In the genomic region with DNA sequence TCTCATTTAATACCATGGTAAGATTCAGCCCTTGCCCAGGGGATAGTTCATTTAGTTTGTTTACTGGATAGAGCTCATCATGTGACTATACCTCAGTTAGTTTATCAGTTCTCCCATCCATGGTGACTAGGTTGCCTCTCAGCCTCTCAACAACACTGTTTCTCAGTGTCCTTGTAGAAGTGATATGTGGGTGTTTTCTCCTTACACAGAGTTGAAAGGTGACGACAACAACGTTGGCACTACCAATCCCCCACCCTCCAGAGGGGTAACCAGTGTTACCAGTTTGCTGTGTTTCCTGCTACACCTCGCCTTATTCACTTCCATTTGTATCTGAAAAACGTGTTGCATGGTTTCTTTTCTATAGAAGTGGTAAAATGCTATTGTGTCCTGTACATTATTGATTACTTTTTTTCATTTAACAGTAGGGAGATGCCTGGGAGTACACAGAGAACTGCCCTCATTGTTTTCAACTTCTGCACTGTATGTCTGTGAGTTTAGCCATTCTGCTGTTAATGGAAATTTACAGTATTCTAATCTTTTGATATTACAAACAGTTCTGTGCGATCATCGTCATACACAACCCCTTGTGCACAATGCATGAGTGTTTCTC, we compare ENCODE assay signal across 10 cellular contexts. TPM values are rescaled to one million over a fixed set of nuclear protein-coding genes. Genes with fewer than 3 reads are reported as not detected.
DNase-seq lines count a peak whose midpoint lies in the region; ATAC-seq, FAIRE-seq and TF ChIP-seq lines count a peak whose summit lies in the region.
"Had no signal": no experiment of that assay in that cellular context is flagged by ENCODE, and none has a peak within 500 bp of the region (broad histone marks: within the 10 kb centered on the region; RNA-seq: fewer than 3 reads in every experiment).

No MANE protein-coding gene starts in this region.

- TF ChIP-seq POLR2A in K562 (conservative IDR thresholded peaks at IDR 0.05) (peak; percentile 71), thyroid gland (IDR thresholded peaks at IDR 0.05) (peak in 1 of 2 donors; percentile 35)

- H3K4me3 ChIP-seq in K562 (no peak overlapping the region), kidney (ENCODE audit: low read length in 2 of 2) (peak overlapping the region in 1 of 2 donors; percentile 25), thyroid gland (replicated peaks in 1 of 3) (no peak overlapping the region)

- TF ChIP-seq CTCF in K562 (IDR thresholded peaks at IDR 0.05 in 2 of 3, conservative IDR thresholded peaks at IDR 0.05 in 1 of 3; ENCODE audit: insufficient read depth in 2 of 3, low read depth in 1 of 3, low read length in 3 of 3) (no peak), kidney (IDR thresholded peaks at IDR 0.05; ENCODE audit: borderline replicate concordance, extremely low read depth, insufficient read depth) (no peak), thyroid gland (IDR thresholded peaks at IDR 0.05) (no peak)

- ATAC-seq in K562 (no peak), GM19397 (IDR thresholded peaks at IDR 0.05; ENCODE audit: unreplicated experiment) (no peak), GM18861 (IDR thresholded peaks at IDR 0.05; ENCODE audit: unreplicated experiment) (no peak)

- H3K4me1 ChIP-seq in K562 (replicated peaks in 1 of 2; ENCODE audit: control insufficient read depth in 2 of 2, insufficient read depth in 2 of 2, low read length in 2 of 2) (peaks cover 3 to 22% of the 10 kb centered on the region in 2 experiments; a peak in 4 of 5 replicates), kidney (ENCODE audit: control insufficient read depth in 1 of 2, insufficient read depth in 1 of 2, low read depth in 1 of 2, low read length in 2 of 2) (peaks cover 25 to 32% of the 10 kb centered on the region in 2 donors), thyroid gland (peaks cover 56 to 69% of the 10 kb centered on the region in 2 donors)

- H3K27me3 ChIP-seq in K562 (ENCODE audit: control insufficient read depth in 2 of 2, insufficient read depth in 2 of 2, low read length in 2 of 2) = no peaks in the 10 kb centered on the region
- H3K27me3 ChIP-seq in thyroid gland = no peaks in the 10 kb centered on the region

- H3K36me3 Mint-ChIP-seq in activated T-cell treated with anti-CD3 and anti-CD28 coated beads, Interleukin-2, amount 50 U/mL, for 24 hours (ENCODE audit: low read depth) = peaks cover 89% of the 10 kb centered on the region

- peaks cover 89% of the 10 kb centered on the region for H3K4me1 Mint-ChIP-seq in activated T-cell treated with anti-CD3 and anti-CD28 coated beads, Interleukin-2, amount 50 U/mL, for 24 hours (ENCODE audit: low read depth)

- no peak for DNase-seq in activated T-cell treated with anti-CD3 and anti-CD28 coated beads, Interleukin-2, amount 50 U/mL, for 24 hours
- DNase-seq in activated T-cell treated with anti-CD3 and anti-CD28 coated beads for 4 hours (no peak), K562 (ENCODE audit: extremely low read depth in 1 of 4, low spot score in 3 of 4) (peak in 1 of 4 experiments; percentile 31), kidney (no peak), thyroid gland (no peak), OCI-M2 (lab: John Stamatoyannopoulos, UW; ENCODE audit: unreplicated experiment) (no peak)
- DNase-seq: NCI-H774 had no signal

- no peak for FAIRE-seq in K562 (lab: Jason Lieb, UNC)
- FAIRE-seq in kidney (lab: Jason Lieb, UNC) = no peak

- CTCF ChIA-PET in K562 (lab: Yijun Ruan, JAX; ENCODE audit: low intra/inter-chr PET ratio) = no interaction called here

- no peaks in the 10 kb centered on the region for H3K9me3 Mint-ChIP-seq in activated T-cell treated with anti-CD3 and anti-CD28 coated beads, Interleukin-2, amount 50 U/mL, for 24 hours

- H3K27ac Mint-ChIP-seq in activated T-cell treated with anti-CD3 and anti-CD28 coated beads, Interleukin-2, amount 50 U/mL, for 24 hours = peak overlapping the region; percentile 47
- H3K27ac Mint-ChIP-seq: B cell had no signal

- no peaks in the 10 kb centered on the region for H3K9me3 ChIP-seq in K562 (replicated peaks; ENCODE audit: control insufficient read depth, insufficient read depth, low read depth, low read length)
- no peaks in the 10 kb centered on the region for H3K9me3 ChIP-seq in kidney (ENCODE audit: control insufficient read depth in 1 of 2, low read length in 2 of 2)
- H3K9me3 ChIP-seq in thyroid gland = no peaks in the 10 kb centered on the region

- no peaks in the 10 kb centered on the region for H3K27me3 Mint-ChIP-seq in activated T-cell treated with anti-CD3 and anti-CD28 coated beads, Interleukin-2, amount 50 U/mL, for 24 hours
- H3K27me3 Mint-ChIP-seq: B cell had no signal

- TF ChIP-seq RAD21 in K562 (CRISPR knock-in tag; conservative IDR thresholded peaks at IDR 0.05 in 1 of 2, IDR thresholded peaks at IDR 0.05 in 1 of 2) = no peak

- no peak overlapping the region for H3K27ac ChIP-seq in K562 (ENCODE audit: extremely low read depth, low read depth, low read length)
- H3K27ac ChIP-seq in kidney (ENCODE audit: low read depth in 2 of 2, low read length in 2 of 2) = peak overlapping the region; percentile 18 to 53
- peak overlapping the region; percentile 82 to 100 (median 85) for H3K27ac ChIP-seq in thyroid gland

- no peak overlapping the region for H3K9ac ChIP-seq in K562 (ENCODE audit: insufficient read depth in 1 of 2, low read depth in 2 of 2, low read length in 2 of 2)
- peak overlapping the region; percentile 23 to 50 for H3K9ac ChIP-seq in kidney (ENCODE audit: low read length in 2 of 2)

- H3K4me3 Mint-ChIP-seq in activated T-cell treated with anti-CD3 and anti-CD28 coated beads, Interleukin-2, amount 50 U/mL, for 24 hours = no peak overlapping the region
- H3K4me3 Mint-ChIP-seq: B cell had no signal

- no peak for TF ChIP-seq EP300 in K562 (IDR thresholded peaks at IDR 0.05; ENCODE audit: low read length)

- H3K36me3 ChIP-seq in K562 (ENCODE audit: control insufficient read depth, insufficient read depth, low read length) (peaks cover 85% of the 10 kb centered on the region), kidney (ENCODE audit: control insufficient read depth in 1 of 2, insufficient read depth in 2 of 2, low read length in 2 of 2) (peaks cover 19 to 46% of the 10 kb centered on the region in 2 donors), thyroid gland (peaks cover 29 to 30% of the 10 kb centered on the region in 2 donors)

- in situ Hi-C loops in K562 (cut with MboI) = no loop called here

- no peak overlapping the region for H2AFZ ChIP-seq in K562 (ENCODE audit: low read depth, low read length)

- 73% methylated on average over 6 of the region's 6 CpGs for WGBS in K562 (ENCODE audit: insufficient coverage, low coverage, missing lambda C conversion rate)
- 67 to 68% methylated on average over 6 of the region's 6 CpGs for WGBS in thyroid gland, 2 donors

- H4K20me1 ChIP-seq in K562 (replicated peaks; ENCODE audit: control insufficient read depth, insufficient read depth, low read length) = peaks cover 6% of the 10 kb centered on the region; the same call in 1 of the 2 replicates

- no peak overlapping the region for H3K4me2 ChIP-seq in K562 (ENCODE audit: insufficient read depth, low read length)

- POLR2A ChIA-PET in K562 (lab: Yijun Ruan, JAX) = interaction anchor here (0.6 to 1.4 kb wide), 8 partner anchors 8 to 75 kb away, joined by 3 to 5 read pairs (median 4); partner anchors contain the start of gene NEAT1

- no TSS peak for BruUV-seq in K562 (replicated peaks; lab: Mats Ljungman, UMichigan)

- peaks cover 95% of the 10 kb centered on the region for H3K79me2 ChIP-seq in K562 (ENCODE audit: control insufficient read depth, insufficient read depth, low read length)

- peaks cover 6% of the 10 kb centered on the region for H3K9me1 ChIP-seq in K562 (ENCODE audit: control insufficient read depth, insufficient read depth, low read length)

- intact Hi-C loops in K562 (cut with micrococcal nuclease) = no loop called here
- intact Hi-C loops in kidney (cut with DNase I) = no loop called here
- intact Hi-C loops in thyroid gland (cut with DNase I) = no loop called here

RNA-seq across cellular contexts. Expression of gene NEAT1, which starts 11.6 kb away (rescaled TPM):
- 684 and 1,510 TPM in 2 replicates for total RNA-seq in K562 (2011; cell fraction: chromatin; rRNA removed; ENCODE audit: low replicate concordance)
- 291 and 321 TPM in 2 replicates for total RNA-seq in K562 (2011; cell fraction: nucleolus; rRNA removed)
- 737 and 1,283 TPM in 2 replicates for total RNA-seq in K562 (2011; cell fraction: nucleoplasm; rRNA removed)
- total RNA-seq in K562 (2014; rRNA removed) (15.2 and 20.1 TPM in 2 replicates), K562 (2014; rRNA removed; fragmentation: Illumina TruSeq; extraction: Trizol) (62.8 and 76.9 TPM in 2 replicates), K562 (2015; rRNA removed; fragmentation: Illumina TruSeq; extraction: Trizol) (26.3 and 31.5 TPM in 2 replicates), K562 (2021) (129 and 208 TPM in 2 replicates), kidney (1,006 TPM), thyroid gland (1,000 to 10,000 TPM in 1 of 4 donors, 100 to 1,000 TPM in 3; 195 to 1,623 (median 652) TPM)
- polyA plus RNA-seq in K562 (2011; rRNA removed) (56.2 and 171 TPM in 2 replicates), K562 (2014; fragmentation: Illumina TruSeq; extraction: Trizol) (137 and 146 TPM in 2 replicates), K562 (2014; fragmentation: Nextera tagmentation; extraction: Ambion mirVana) (10 to 100 TPM; 22.8 to 30.1 TPM), K562 (2014; rRNA removed) (382 and 389 TPM in 2 replicates), kidney (ENCODE audit: insufficient read depth, low read depth, low replicate concordance) (595 TPM)
- polyA plus RNA-seq in K562 (2011; cell fraction: cytosol; rRNA removed) = 45.5 and 49.2 TPM in 2 replicates
- 234 and 651 TPM in 2 replicates for polyA plus RNA-seq in K562 (2011; cell fraction: nucleus; rRNA removed)
- polyA plus RNA-seq in K562 (2012) = 312 and 328 TPM in 2 replicates
- polyA minus RNA-seq in K562 (2011; rRNA and poly(A)+ RNA removed) = 92.6 and 137 TPM in 2 replicates
- 19.9 and 35.6 TPM in 2 replicates for polyA minus RNA-seq in K562 (2011; cell fraction: cytosol; rRNA and poly(A)+ RNA removed)
- polyA minus RNA-seq in K562 (2011; cell fraction: nucleus; rRNA and poly(A)+ RNA removed) = 168 and 220 TPM in 2 replicates

RNA-seq across cellular contexts. Expression of gene FRMD8, which starts 47.7 kb away (rescaled TPM):
- total RNA-seq in K562 (2011; cell fraction: chromatin; rRNA removed; ENCODE audit: low replicate concordance) = 28.5 and 83.6 TPM in 2 replicates
- 89.6 and 96.9 TPM in 2 replicates for total RNA-seq in K562 (2011; cell fraction: nucleolus; rRNA removed)
- 32.8 and 36.5 TPM in 2 replicates for total RNA-seq in K562 (2011; cell fraction: nucleoplasm; rRNA removed)
- 34.6 and 46.5 TPM in 2 replicates for total RNA-seq in K562 (2014; rRNA removed)
- total RNA-seq in K562 (2014; rRNA removed; fragmentation: Illumina TruSeq; extraction: Trizol) = 6.2 and 8.6 TPM in 2 replicates
- 15.0 and 15.8 TPM in 2 replicates for total RNA-seq in K562 (2015; rRNA removed; fragmentation: Illumina TruSeq; extraction: Trizol)
- 44.2 and 54.5 TPM in 2 replicates for total RNA-seq in K562 (2021)
- polyA plus RNA-seq in K562 (2011; rRNA removed) = 16.0 and 19.9 TPM in 2 replicates
- 24.0 and 43.0 TPM in 2 replicates for polyA plus RNA-seq in K562 (2011; cell fraction: cytosol; rRNA removed)
- 25.1 and 46.6 TPM in 2 replicates for polyA plus RNA-seq in K562 (2011; cell fraction: nucleus; rRNA removed)
- polyA plus RNA-seq in K562 (2012) = 21.4 and 22.5 TPM in 2 replicates
- polyA plus RNA-seq in K562 (2014; fragmentation: Illumina TruSeq; extraction: Trizol) = 12.0 and 19.4 TPM in 2 replicates
- 1 to 10 TPM; 4.5 to 5.0 TPM for polyA plus RNA-seq in K562 (2014; fragmentation: Nextera tagmentation; extraction: Ambion mirVana)
- polyA plus RNA-seq in K562 (2014; rRNA removed) = 33.4 and 41.7 TPM in 2 replicates
- 8.4 and 13.5 TPM in 2 replicates for polyA minus RNA-seq in K562 (2011; rRNA and poly(A)+ RNA removed)
- polyA minus RNA-seq in K562 (2011; cell fraction: cytosol; rRNA and poly(A)+ RNA removed) = 21.0 and 21.1 TPM in 2 replicates
- polyA minus RNA-seq in K562 (2011; cell fraction: nucleus; rRNA and poly(A)+ RNA removed) = 28.1 and 34.6 TPM in 2 replicates
- 41.3 TPM for total RNA-seq in kidney
- 9.4 TPM for polyA plus RNA-seq in kidney (ENCODE audit: insufficient read depth, low read depth, low replicate concordance)
- 10 to 100 TPM; 22.5 to 44.9 (median 31.0) TPM for total RNA-seq in thyroid gland

RNA-seq across cellular contexts. Expression of gene SLC25A45, which starts 51.7 kb away (rescaled TPM):
- 2.5 and 2.9 TPM in 2 replicates for total RNA-seq in K562 (2011; cell fraction: chromatin; rRNA removed; ENCODE audit: low replicate concordance)
- total RNA-seq in K562 (2011; cell fraction: nucleolus; rRNA removed) = 2.7 and 3.6 TPM in 2 replicates
- 2.3 and 2.7 TPM in 2 replicates for total RNA-seq in K562 (2011; cell fraction: nucleoplasm; rRNA removed)
- 0.82 and 2.3 TPM in 2 replicates for total RNA-seq in K562 (2014; rRNA removed)
- 0.55 and 0.57 TPM in 2 replicates for total RNA-seq in K562 (2014; rRNA removed; fragmentation: Illumina TruSeq; extraction: Trizol)
- total RNA-seq in K562 (2015; rRNA removed; fragmentation: Illumina TruSeq; extraction: Trizol) = 0.40 and 0.45 TPM in 2 replicates
- 0.92 and 2.2 TPM in 2 replicates for total RNA-seq in K562 (2021)
- polyA plus RNA-seq in K562 (2011; rRNA removed) = 0.61 and 0.81 TPM in 2 replicates
- polyA plus RNA-seq in K562 (2011; cell fraction: cytosol; rRNA removed) = 0.49 and 0.85 TPM in 2 replicates
- 1.2 and 3.9 TPM in 2 replicates for polyA plus RNA-seq in K562 (2011; cell fraction: nucleus; rRNA removed)
- polyA plus RNA-seq in K562 (2012) = 1.3 and 1.4 TPM in 2 replicates
- polyA plus RNA-seq in K562 (2014; fragmentation: Illumina TruSeq; extraction: Trizol) = 0.51 and 0.68 TPM in 2 replicates
- polyA plus RNA-seq in K562 (2014; fragmentation: Nextera tagmentation; extraction: Ambion mirVana) = under 1 TPM; 0.15 to 0.34 TPM
- 0.93 and 1.1 TPM in 2 replicates for polyA plus RNA-seq in K562 (2014; rRNA removed)
- 0.35 and 0.42 TPM in 2 replicates for polyA minus RNA-seq in K562 (2011; rRNA and poly(A)+ RNA removed)
- 0.76 and 0.91 TPM in 2 replicates for polyA minus RNA-seq in K562 (2011; cell fraction: cytosol; rRNA and poly(A)+ RNA removed)
- polyA minus RNA-seq in K562 (2011; cell fraction: nucleus; rRNA and poly(A)+ RNA removed) = 0.40 and 0.56 TPM in 2 replicates
- total RNA-seq in kidney = 14.7 TPM
- polyA plus RNA-seq in kidney (ENCODE audit: insufficient read depth, low read depth, low replicate concordance) = 4.1 TPM
- total RNA-seq in thyroid gland = 10 to 100 TPM; 13.0 to 28.0 (median 20.9) TPM

Comparison
In these comparisons a context has a peak if more than half of its experiments do, and no peak if none do; other contexts are left out.
1. H3K9ac ChIP-seq: peak in kidney (2 of 2); none in K562 (0 of 2).